Comparison of ENCODE assay signal across 7 cellular contexts in genomic region chr4:125784741-125785140, GRCh38.
"Had no signal": no experiment of that assay in that cellular context is flagged by ENCODE, and none has a peak within 500 bp of the region (broad histone marks: within the 10 kb centered on the region; RNA-seq: fewer than 3 reads in every experiment).

No MANE protein-coding gene starts in this region.

- H2AFZ ChIP-seq: GM23248 had no signal

- DNase-seq: GM23248, GOT3, H9, HCEC 1CT, Karpas-422, KBM-7 had no signal

- H3K27ac ChIP-seq: GM23248, KMS-11 had no signal

- H3K9ac ChIP-seq: GM23248, KMS-11 had no signal

- H3K4me2 ChIP-seq: KMS-11 had no signal

- H3K4me3 ChIP-seq: GM23248 had no signal
